Comparison of ENCODE assay signal across 13 cellular contexts in the genomic region with DNA sequence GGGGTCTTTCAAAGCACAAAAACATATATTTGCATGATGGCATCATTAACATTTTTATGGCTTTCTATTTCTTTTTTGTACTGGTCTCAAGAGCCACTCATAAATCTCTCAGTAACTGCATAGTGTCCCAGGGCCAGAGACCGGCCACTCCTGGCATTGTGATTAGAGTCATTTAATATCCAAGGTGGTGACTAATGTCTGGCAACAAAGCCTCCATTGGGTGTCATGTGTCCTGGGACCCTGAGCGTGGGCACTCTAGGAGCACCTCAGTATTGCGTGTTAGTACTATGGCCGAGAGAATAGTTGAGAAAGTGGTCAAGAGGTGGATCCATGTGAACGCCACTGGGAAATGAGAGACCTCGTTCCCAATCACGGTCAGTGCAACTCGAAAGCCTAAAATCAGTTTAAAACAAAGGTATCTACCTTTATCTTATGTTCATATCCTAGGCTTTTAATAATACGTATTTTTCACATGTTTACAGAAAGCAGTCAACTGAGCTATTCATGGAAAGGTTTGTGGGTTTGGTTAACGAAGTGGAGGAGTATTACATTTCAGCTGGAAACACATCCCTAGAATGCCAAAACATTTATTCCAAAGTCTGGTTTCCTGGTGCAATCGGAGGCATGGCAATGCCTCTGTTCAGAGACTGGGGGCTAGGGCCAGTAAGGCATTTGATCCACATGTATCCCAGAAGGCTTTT.
"Had no signal": no experiment of that assay in that cellular context is flagged by ENCODE, and none has a peak within 500 bp of the region (broad histone marks: within the 10 kb centered on the region; RNA-seq: fewer than 3 reads in every experiment).

No MANE protein-coding gene starts in this region.

- H3K9me3 ChIP-seq: heart right ventricle had no signal

- DNase-seq: activated CD4-positive, alpha-beta T cell treated with anti-CD3 and anti-CD28 coated beads, Interleukin-2, amount 10 ng/mL, durations not matched to agents 7 days and 5 days; activated CD8-positive, alpha-beta memory T cell treated with anti-CD3 and anti-CD28 coated beads, Interleukin-2, amount 50 U/mL, for 48 hours; activated gamma-delta T cell treated with Interleukin-2 at 50 U/mL for 16 hours; activated naive CD8-positive, alpha-beta T cell treated with anti-CD3 and anti-CD28 coated beads for 36 hours; activated T-cell treated with anti-CD3 and anti-CD28 coated beads, Interleukin-2, amount 50 U/mL, for 72 hours; brain microvascular endothelial cell; effector CD8-positive, alpha-beta T cell; left colon; mammary epithelial cell; naive thymus-derived CD8-positive, alpha-beta T cell; spleen had no signal

- H3K36me3 ChIP-seq: brain microvascular endothelial cell, gastroesophageal sphincter, heart right ventricle, spleen had no signal

- H3K4me3 ChIP-seq: gastroesophageal sphincter, spleen had no signal

- H3K27ac ChIP-seq: brain microvascular endothelial cell, gastroesophageal sphincter, spleen had no signal

- ATAC-seq: activated T-cell treated with anti-CD3 and anti-CD28 coated beads, Interleukin-2, amount 50 U/mL, for 72 hours; left colon; naive thymus-derived CD8-positive, alpha-beta T cell had no signal
